24 cellular contexts compared by ENCODE assay signal in the genomic region with DNA sequence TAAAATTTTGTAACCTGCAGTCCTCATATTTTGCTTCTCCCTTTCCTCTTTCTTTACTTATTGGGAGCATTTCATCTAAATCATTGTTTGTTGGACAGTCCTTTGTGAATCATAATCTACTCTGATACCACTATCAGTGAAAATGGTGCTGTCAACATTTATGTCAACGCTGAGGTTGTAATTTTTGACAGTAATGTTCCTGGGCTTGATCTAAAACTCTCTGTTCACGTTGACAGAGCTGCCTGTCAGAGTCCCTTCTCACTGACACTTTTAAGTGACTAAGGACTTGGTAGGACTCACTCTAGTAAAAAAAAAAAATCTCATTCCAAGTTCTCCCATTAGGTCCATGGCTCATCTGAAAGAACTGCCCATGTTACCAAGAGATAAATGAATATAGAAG.
"Had no signal": no experiment of that assay in that cellular context is flagged by ENCODE, and none has a peak within 500 bp of the region (broad histone marks: within the 10 kb centered on the region; RNA-seq: fewer than 3 reads in every experiment).

No MANE protein-coding gene starts in this region.

- ATAC-seq: effector memory CD8-positive, alpha-beta T cell; esophagus mucosa; gastrocnemius medialis; heart right ventricle; left cardiac atrium; left lung; left ventricle myocardium superior; lower lobe of right lung; mucosa of descending colon had no signal

- H3K36me3 Mint-ChIP-seq: mesothelial cell of epicardium had no signal

- H3K4me1 Mint-ChIP-seq: endodermal cell, mesothelial cell of epicardium had no signal

- H3K27me3 ChIP-seq: colonic mucosa, esophagus squamous epithelium, gastrocnemius medialis, heart right ventricle, left lung had no signal

- H3K27ac ChIP-seq: colonic mucosa, epithelial cell of prostate, esophagus squamous epithelium, gastrocnemius medialis, heart right ventricle, left lung, lower lobe of right lung had no signal

- H3K9me3 ChIP-seq: colonic mucosa, esophagus squamous epithelium, gastrocnemius medialis, left lung, lower lobe of right lung, mucosa of descending colon had no signal

- H3K36me3 ChIP-seq: colonic mucosa, esophagus squamous epithelium, gastrocnemius medialis, heart right ventricle, left lung, lower lobe of right lung had no signal

- H3K4me3 Mint-ChIP-seq: dendritic cell treated with granulocyte-macrophage colony-stimulating factor and Interleukin-4, amounts not matched to agents 40 ng/mL and 50 ng/mL, for 4 days; effector memory CD8-positive, alpha-beta T cell; endodermal cell; mesothelial cell of epicardium had no signal

- H3K9me3 Mint-ChIP-seq: dendritic cell treated with granulocyte-macrophage colony-stimulating factor and Interleukin-4, amounts not matched to agents 40 ng/mL and 50 ng/mL, for 4 days; endodermal cell; mesothelial cell of epicardium had no signal

- DNase-seq: colonic mucosa; cortex of kidney; effector CD8-positive, alpha-beta T cell; effector memory CD8-positive, alpha-beta T cell; endodermal cell; erythroblast; esophagus squamous epithelium; foreskin fibroblast; foreskin melanocyte; gastrocnemius medialis; glutamatergic neuron; head of caudate nucleus; heart right ventricle; hippocampal formation; left cardiac atrium; left lung; left ventricle myocardium superior; lower lobe of right lung; mesenchymal stem cell; mucosa of descending colon had no signal

- H3K27me3 Mint-ChIP-seq: dendritic cell treated with granulocyte-macrophage colony-stimulating factor and Interleukin-4, amounts not matched to agents 40 ng/mL and 50 ng/mL, for 4 days; effector memory CD8-positive, alpha-beta T cell had no signal

- H3K27ac Mint-ChIP-seq: dendritic cell treated with granulocyte-macrophage colony-stimulating factor and Interleukin-4, amounts not matched to agents 40 ng/mL and 50 ng/mL, for 4 days; effector memory CD8-positive, alpha-beta T cell; endodermal cell; mesothelial cell of epicardium had no signal

- H3K4me1 ChIP-seq: colonic mucosa, esophagus squamous epithelium, gastrocnemius medialis, heart right ventricle, left lung, lower lobe of right lung had no signal

- H3K4me3 ChIP-seq: colonic mucosa, esophagus squamous epithelium, gastrocnemius medialis, heart right ventricle, left lung, lower lobe of right lung, mucosa of descending colon had no signal
